In the genomic region with DNA sequence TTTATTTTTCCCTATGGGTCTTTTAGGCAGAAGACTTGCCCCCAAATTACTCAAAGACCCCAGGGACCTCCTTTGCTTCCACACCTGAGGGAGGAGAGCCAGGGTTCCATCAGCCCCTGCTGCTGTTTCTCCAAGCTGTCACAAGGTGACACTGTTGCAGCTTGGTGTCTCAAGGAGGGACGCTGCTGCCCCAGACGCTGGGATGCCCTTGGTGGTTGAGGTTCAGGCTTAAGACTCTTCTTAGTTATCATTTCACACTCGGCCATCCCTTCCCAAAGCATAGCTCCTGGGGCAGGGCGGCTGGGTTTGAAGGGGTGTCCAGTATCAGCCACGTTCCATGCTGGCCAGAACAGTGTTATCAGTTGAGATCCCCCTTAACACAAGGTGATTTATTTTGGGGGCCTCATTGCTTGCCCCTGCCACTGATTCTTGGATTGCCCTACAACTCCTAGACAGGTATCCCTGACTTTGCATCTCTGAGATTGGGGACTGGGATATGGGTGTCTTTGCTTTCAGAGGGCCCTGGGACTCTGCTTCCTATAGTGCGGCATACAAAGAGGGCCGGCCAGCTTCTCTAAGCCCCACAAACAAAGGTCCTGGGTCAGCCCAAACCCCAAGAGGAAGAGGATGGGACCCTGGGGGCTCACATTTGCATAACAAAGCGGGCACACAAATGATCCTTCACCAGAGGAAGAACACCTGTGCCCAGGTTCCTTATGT, we compare ENCODE assay signal across 8 cellular contexts. TPM values are rescaled to one million over a fixed set of nuclear protein-coding genes. Genes with fewer than 3 reads are reported as not detected.
DNase-seq lines count a peak whose midpoint lies in the region; ATAC-seq and TF ChIP-seq lines count a peak whose summit lies in the region.

No MANE protein-coding gene starts in this region.

- H3K4me3 ChIP-seq in IMR-90 (ENCODE audit: insufficient read depth, low read depth, low read length) (no peak overlapping the region), adipocyte (ENCODE audit: low read length) (no peak overlapping the region), iPS-15b (ENCODE audit: low read depth, low read length) (peak overlapping the region; percentile 45)

- TF ChIP-seq RAD21 in IMR-90 (IDR thresholded peaks at IDR 0.05; ENCODE audit: low read length), result peak; percentile 94

- POLR2A ChIA-PET in IMR-90 (lab: Charles Lee; ENCODE audit: unreplicated experiment), result no interaction called here

- no peak overlapping the region for H2BK120ac ChIP-seq in IMR-90 (ENCODE audit: low read depth, low read length)

- no peak overlapping the region for H3K4ac ChIP-seq in IMR-90 (ENCODE audit: low read depth, low read length)

- CTCF ChIA-PET in IMR-90 (lab: Yijun Ruan, JAX), result interaction anchor here (1.0 to 1.9 kb wide), 6 partner anchors 11 to 89 kb away, joined by 3 to 10 read pairs (median 4); no protein-coding TSS in a partner anchor

- no TSS peak for BruUV-seq in IMR-90 (replicated peaks; lab: Mats Ljungman, UMichigan)

- ATAC-seq in GM21390 (IDR thresholded peaks at IDR 0.05; ENCODE audit: unreplicated experiment) (peak; percentile 75), IMR-90 (ENCODE audit: low read depth) (peak; percentile 99), HG03457 (IDR thresholded peaks at IDR 0.05; ENCODE audit: unreplicated experiment) (no peak)

- no peak overlapping the region for H3K23ac ChIP-seq in IMR-90 (ENCODE audit: low read depth, low read length)

- no peak overlapping the region for H4K8ac ChIP-seq in IMR-90 (ENCODE audit: low read depth in 2 of 2, low read length in 2 of 2)

- H3K56ac ChIP-seq in IMR-90 (ENCODE audit: extremely low read depth, insufficient read depth, low read length), result no peak overlapping the region

- TF ChIP-seq POLR2A in IMR-90 (IDR thresholded peaks at IDR 0.05; ENCODE audit: low read depth, low read length), result no peak

- H3K27me3 ChIP-seq in IMR-90 (ENCODE audit: control insufficient read depth, insufficient read depth, low read length), result peaks cover 31% of the 10 kb centered on the region
- peaks cover 52% of the 10 kb centered on the region for H3K27me3 ChIP-seq in adipocyte (replicated peaks; ENCODE audit: control insufficient read depth, insufficient read depth, low read length)
- H3K27me3 ChIP-seq in iPS-15b (ENCODE audit: control insufficient read depth, insufficient read depth, low read length), result peaks cover 16% of the 10 kb centered on the region

- H2BK5ac ChIP-seq in IMR-90 (ENCODE audit: low read depth, low read length, poor library complexity, severe bottlenecking), result no peak overlapping the region

- H3K9me1 ChIP-seq in IMR-90 (ENCODE audit: insufficient read depth, low read length), result no peaks in the 10 kb centered on the region

- no CpG with 5 or more reads among the region's 8 CpGs for WGBS in IMR-90 (ENCODE audit: extremely low coverage in 2 of 2, insufficient read length in 1 of 2), 2 experiments

- no peak overlapping the region for H2BK20ac ChIP-seq in IMR-90 (ENCODE audit: low read depth, low read length)

- H2AFZ ChIP-seq in IMR-90 (replicated peaks; ENCODE audit: low read length, poor library complexity), result peak overlapping the region; percentile 80

- H3K4me2 ChIP-seq in IMR-90 (ENCODE audit: low read depth, low read length), result no peak overlapping the region

- no peaks in the 10 kb centered on the region for H4K20me1 ChIP-seq in IMR-90 (ENCODE audit: insufficient read depth, low read length)

- H3K36me3 ChIP-seq in IMR-90 (ENCODE audit: control insufficient read depth, insufficient read depth, low read length), result no peaks in the 10 kb centered on the region
- no peaks in the 10 kb centered on the region for H3K36me3 ChIP-seq in adipocyte (ENCODE audit: control insufficient read depth, insufficient read depth, low read length, severe bottlenecking)
- no peaks in the 10 kb centered on the region for H3K36me3 ChIP-seq in iPS-15b (ENCODE audit: control insufficient read depth, insufficient read depth, low read length)

- H4K91ac ChIP-seq in IMR-90 (ENCODE audit: insufficient read depth, low read depth, low read length), result no peak overlapping the region

- no peak overlapping the region for H2AK5ac ChIP-seq in IMR-90 (ENCODE audit: low read depth, low read length)

- peak overlapping the region; percentile 69 for H2AK9ac ChIP-seq in IMR-90 (replicated peaks; ENCODE audit: low read depth, low read length, poor library complexity)

- in situ Hi-C loops in IMR-90 (cut with MboI; ENCODE audit: low sequenced_read_pairs), result loop anchor here (5.0 kb wide), 1 partner anchor 85 kb away; no protein-coding TSS in a partner anchor

- H3K4me1 ChIP-seq in IMR-90 (ENCODE audit: control insufficient read depth, insufficient read depth, low read length), result no peaks in the 10 kb centered on the region
- H3K4me1 ChIP-seq in adipocyte (ENCODE audit: control insufficient read depth, insufficient read depth, low read length), result no peaks in the 10 kb centered on the region
- H3K4me1 ChIP-seq in iPS-15b (ENCODE audit: control insufficient read depth, insufficient read depth, low read length), result peaks cover 23% of the 10 kb centered on the region

- no peak overlapping the region for H3K9ac ChIP-seq in IMR-90 (ENCODE audit: low read depth, low read length)
- no peak overlapping the region for H3K9ac ChIP-seq in adipocyte (ENCODE audit: low read length)
- no peak overlapping the region for H3K9ac ChIP-seq in iPS-15b (ENCODE audit: low read depth, low read length)

- intact Hi-C loops in IMR-90 (cut with micrococcal nuclease), result loop anchor here (1.0 to 10.0 kb wide), 5 partner anchors 78 to 552 kb away; no protein-coding TSS in a partner anchor

- no peak overlapping the region for H2BK15ac ChIP-seq in IMR-90 (ENCODE audit: low read depth, low read length)

- peak; percentile 95 for TF ChIP-seq CTCF in IMR-90 (conservative IDR thresholded peaks at IDR 0.05; ENCODE audit: low read depth, low read length)

- no peak overlapping the region for H3K27ac ChIP-seq in IMR-90 (ENCODE audit: insufficient read depth, low read length)

- dilution Hi-C loops in IMR-90 (cut with HindIII; ENCODE audit: low sequenced_read_pairs, unreplicated experiment), result no loop called here

- H3K9me3 ChIP-seq in IMR-90 (ENCODE audit: control insufficient read depth, insufficient read depth, low read length) (no peaks in the 10 kb centered on the region), adipocyte (ENCODE audit: control insufficient read depth, low read length) (no peaks in the 10 kb centered on the region), iPS-15b (ENCODE audit: control insufficient read depth, insufficient read depth, low read length) (no peaks in the 10 kb centered on the region)

- no peak overlapping the region for H3K18ac ChIP-seq in IMR-90 (ENCODE audit: low read depth, low read length)

- DNase-seq in Daoy (ENCODE audit: low read depth) (peak; percentile 61), IMR-90 (peak; percentile 76), SK-N-DZ (ENCODE audit: low spot score) (peak; percentile 74), adipocyte (ENCODE audit: low read depth) (peak; percentile 66)
- DNase-seq in stimulated activated CD4-positive, alpha-beta T cell treated with anti-CD3 and anti-CD28 coated beads, Interleukin-2, amount 100 ng/mL, for 24 hours, result peak; percentile 70

- no peak overlapping the region for H4K5ac ChIP-seq in IMR-90 (ENCODE audit: low read depth, low read length)

- H3K79me1 ChIP-seq in IMR-90 (ENCODE audit: low read depth in 1 of 2, low read length in 2 of 2), result no peaks in the 10 kb centered on the region

- H3K14ac ChIP-seq in IMR-90 (replicated peaks; ENCODE audit: low read depth, low read length), result no peak overlapping the region

TF ChIP-seq in IMR-90, 13 proteins besides CTCF, POLR2A, EP300 and RAD21 (continues in another document):
- no peak for TF ChIP-seq RFX5 (IDR thresholded peaks at IDR 0.05; ENCODE audit: low read depth, low read length)
- TF ChIP-seq USF2 (IDR thresholded peaks at IDR 0.05; ENCODE audit: low read depth, low read length), result no peak
- no peak for TF ChIP-seq CEBPB (IDR thresholded peaks at IDR 0.05; ENCODE audit: low read depth, low read length)
- TF ChIP-seq SMC3 (IDR thresholded peaks at IDR 0.05; ENCODE audit: low read depth, low read length), result peak; percentile 91
- TF ChIP-seq MAZ (IDR thresholded peaks at IDR 0.05; ENCODE audit: borderline replicate concordance, low read depth, low read length), result peak; percentile 33; the same call in 1 of the 2 replicates
- TF ChIP-seq RCOR1 (IDR thresholded peaks at IDR 0.05; ENCODE audit: insufficient replicate concordance, low read length), result no peak
- no peak for TF ChIP-seq MAFK (IDR thresholded peaks at IDR 0.05; ENCODE audit: low read depth, low read length)
- TF ChIP-seq, protein P1, sequence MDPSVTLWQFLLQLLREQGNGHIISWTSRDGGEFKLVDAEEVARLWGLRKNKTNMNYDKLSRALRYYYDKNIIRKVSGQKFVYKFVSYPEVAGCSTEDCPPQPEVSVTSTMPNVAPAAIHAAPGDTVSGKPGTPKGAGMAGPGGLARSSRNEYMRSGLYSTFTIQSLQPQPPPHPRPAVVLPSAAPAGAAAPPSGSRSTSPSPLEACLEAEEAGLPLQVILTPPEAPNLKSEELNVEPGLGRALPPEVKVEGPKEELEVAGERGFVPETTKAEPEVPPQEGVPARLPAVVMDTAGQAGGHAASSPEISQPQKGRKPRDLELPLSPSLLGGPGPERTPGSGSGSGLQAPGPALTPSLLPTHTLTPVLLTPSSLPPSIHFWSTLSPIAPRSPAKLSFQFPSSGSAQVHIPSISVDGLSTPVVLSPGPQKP (IDR thresholded peaks at IDR 0.05; ENCODE audit: borderline replicate concordance, low read depth, low read length), result no peak

RNA-seq across cellular contexts. Expression of gene GPR55, which starts 22.7 kb away (rescaled TPM):
- not detected in 2 replicates for total RNA-seq in Daoy (2014; rRNA removed; shearing (Covaris generic))
- not detected in 2 replicates for total RNA-seq in IMR-90 (2012; rRNA removed)
- 0.03 TPM in 1 of 2 replicates, not detected in the other for polyA plus RNA-seq in IMR-90 (2012; rRNA removed)
- polyA plus RNA-seq in IMR-90 (2012; cell fraction: cytosol; rRNA removed), result not detected in 2 replicates
- polyA plus RNA-seq in IMR-90 (2012; cell fraction: nucleus; rRNA removed; ENCODE audit: low replicate concordance), result 0.02 and 0.05 TPM in 2 replicates
- polyA plus RNA-seq in SK-N-DZ (2014; cell fraction: cytosol; rRNA removed), result not detected in 2 replicates
- not detected in 2 replicates for polyA plus RNA-seq in SK-N-DZ (2014; cell fraction: nucleus; rRNA removed)

RNA-seq across cellular contexts. Expression of gene ITM2C, which starts 37.6 kb away (rescaled TPM):
- total RNA-seq in Daoy (2014; rRNA removed; shearing (Covaris generic)), result 41.8 and 41.9 TPM in 2 replicates
- total RNA-seq in IMR-90 (2012; rRNA removed), result 35.8 and 46.8 TPM in 2 replicates
- polyA plus RNA-seq in IMR-90 (2012; rRNA removed), result 274 and 275 TPM in 2 replicates
- polyA plus RNA-seq in IMR-90 (2012; cell fraction: cytosol; rRNA removed), result 429 TPM in 2 replicates
- 107 and 149 TPM in 2 replicates for polyA plus RNA-seq in IMR-90 (2012; cell fraction: nucleus; rRNA removed; ENCODE audit: low replicate concordance)
- polyA plus RNA-seq in SK-N-DZ (2014; cell fraction: cytosol; rRNA removed), result 94.1 and 96.8 TPM in 2 replicates
- polyA plus RNA-seq in SK-N-DZ (2014; cell fraction: nucleus; rRNA removed), result 45.4 and 55.7 TPM in 2 replicates
